ENCODE assay signal across 25 cellular contexts in genomic region chrX:1932231-1932630, GRCh38.
A peak's percentile ranks its signal among the peaks of the same experiment; 100 is the strongest.
DNase-seq lines count a peak whose midpoint lies in the region; ATAC-seq and TF ChIP-seq lines count a peak whose summit lies in the region.
"Had no signal": no experiment of that assay in that cellular context is flagged by ENCODE, and none has a peak within 500 bp of the region (broad histone marks: within the 10 kb centered on the region; RNA-seq: fewer than 3 reads in every experiment).

No MANE protein-coding gene starts in this region.

- WGBS in gastroesophageal sphincter (ENCODE audit: low coverage in 1 of 2), 2 donors: 24 to 54% methylated on average over 6 of the region's 6 CpGs

- H3K27me3 ChIP-seq in gastroesophageal sphincter: no peaks in the 10 kb centered on the region
- H3K27me3 ChIP-seq in dorsolateral prefrontal cortex: peaks cover 0 to 10% (median 0%) of the 10 kb centered on the region in 45 donors
- H3K27me3 ChIP-seq: hepatocyte, ovary, thyroid gland had no signal

- TF ChIP-seq CTCF in gastroesophageal sphincter (IDR thresholded peaks at IDR 0.05): no peak
- TF ChIP-seq CTCF in dorsolateral prefrontal cortex (IDR thresholded peaks at IDR 0.05 in 54 of 56, conservative IDR thresholded peaks at IDR 0.05 in 2 of 56; ENCODE audit: low read depth in 1 of 56, partially characterized antibody in 56 of 56): no peak

- intact Hi-C loops in dorsolateral prefrontal cortex (cut with DNase I): no loop called here

- H3K9me3 ChIP-seq in gastroesophageal sphincter: no peaks in the 10 kb centered on the region
- H3K9me3 ChIP-seq: MG63, ovary, thyroid gland had no signal

- H3K36me3 ChIP-seq in gastroesophageal sphincter: no peaks in the 10 kb centered on the region
- H3K36me3 ChIP-seq: MG63, ovary, thyroid gland had no signal

- H3K4me3 ChIP-seq in skeletal muscle cell (ENCODE audit: low read depth, low read length) (no peak overlapping the region), gastroesophageal sphincter (no peak overlapping the region), dorsolateral prefrontal cortex (no peak overlapping the region)
- H3K4me3 ChIP-seq: hepatocyte, MG63, ovary, thyroid gland had no signal

- no peak for TF ChIP-seq POLR2A in gastroesophageal sphincter (IDR thresholded peaks at IDR 0.05)

- no peaks in the 10 kb centered on the region for H3K4me1 ChIP-seq in gastroesophageal sphincter
- H3K4me1 ChIP-seq: thyroid gland had no signal

- ATAC-seq in gastroesophageal sphincter: no peak
- ATAC-seq: activated CD8-positive, alpha-beta T cell treated with anti-CD3 and anti-CD28 coated beads for 36 hours; natural killer cell; sciatic nerve had no signal

- DNase-seq in GM03348 (ENCODE audit: low spot score) (peak; percentile 63), RPMI7951 (ENCODE audit: low read depth) (peak; percentile 94), dedifferentiated amniotic fluid mesenchymal stem cell (ENCODE audit: extremely low spot score) (peak; percentile 56), skeletal muscle cell (ENCODE audit: low read depth) (peak; percentile 60), dorsolateral prefrontal cortex (no peak), glomerular visceral epithelial cell (ENCODE audit: extremely low spot score) (no peak)
- DNase-seq: activated CD4-positive, CD25-positive, alpha-beta regulatory T cell; activated CD8-positive, alpha-beta T cell treated with anti-CD3 and anti-CD28 coated beads for 36 hours; activated naive CD4-positive, alpha-beta T cell; AML-193; cortex of kidney; mammary epithelial cell; MG63; natural killer cell; NCI-H1417 treated with DMSO at 0.1 percent for 48 hours; NCI-H510A treated with DMSO at 0.1 percent for 48 hours; ovary; stimulated activated CD4-positive, alpha-beta T cell treated with anti-CD3 and anti-CD28 coated beads, Interleukin-1b, Interleukin-23, amount 100 ng/mL, for 48 hours; stimulated activated naive CD4-positive, alpha-beta T cell; thyroid gland had no signal

- no peak for TF ChIP-seq EP300 in gastroesophageal sphincter (IDR thresholded peaks at IDR 0.05)

- no peak overlapping the region for H3K27ac ChIP-seq in gastroesophageal sphincter
- no peak overlapping the region for H3K27ac ChIP-seq in dorsolateral prefrontal cortex
- H3K27ac ChIP-seq: hepatocyte, HL-60, ovary, RWPE1, thyroid gland had no signal

Comparison
In these comparisons a context has a peak if more than half of its experiments do, and no peak if none do; other contexts are left out.
1. DNase-seq: peak in GM03348 (single experiment), RPMI7951 (single experiment), dedifferentiated amniotic fluid mesenchymal stem cell (single experiment) and skeletal muscle cell (single experiment); none in dorsolateral prefrontal cortex (0 of 10) and glomerular visceral epithelial cell (single experiment).